ENCODE assay signal across 8 cellular contexts in the genomic region with DNA sequence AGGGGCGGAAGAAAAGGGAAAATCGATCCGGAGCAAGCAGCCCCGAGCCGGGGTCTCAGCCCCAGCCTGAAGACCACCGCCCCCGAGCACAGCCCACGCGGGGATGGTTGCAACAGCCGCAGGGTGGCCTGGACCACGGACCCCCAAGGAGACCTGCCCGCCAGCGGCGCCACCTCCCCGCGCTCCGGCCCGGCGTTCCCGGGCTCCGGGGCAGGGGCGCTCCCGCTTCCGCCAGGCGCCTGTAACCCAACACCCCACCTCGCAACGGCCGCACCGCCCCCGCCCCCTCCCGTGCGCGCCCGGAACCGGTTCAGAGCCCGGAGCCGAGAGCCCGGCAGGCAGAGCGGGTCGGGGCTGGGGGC. TPM values are rescaled to one million over a fixed set of nuclear protein-coding genes. Genes with fewer than 3 reads are reported as not detected.
DNase-seq lines count a peak whose midpoint lies in the region; ATAC-seq, FAIRE-seq and TF ChIP-seq lines count a peak whose summit lies in the region.

No MANE protein-coding gene starts in this region.

- peaks cover 9% of the 10 kb centered on the region for H3K9me1 ChIP-seq in keratinocyte (ENCODE audit: control insufficient read depth, extremely low read depth, insufficient read depth, low read length)

- H3K9me2 ChIP-seq in HCT116 (ENCODE audit: insufficient read depth): no peaks in the 10 kb centered on the region
- no peaks in the 10 kb centered on the region for H3K9me2 ChIP-seq in SU-DHL-6 (replicated peaks; ENCODE audit: insufficient read depth, low read length)

- in situ Hi-C loops in brain microvascular endothelial cell (cut with HindIII; ENCODE audit: low pct_ligation_motif_present, low sequenced_read_pairs): no loop called here

- H3K27ac ChIP-seq in HCT116 (ENCODE audit: low read depth, low read length) (peak overlapping the region; percentile 90), SU-DHL-6 (ENCODE audit: low read depth, low read length) (no peak overlapping the region), brain microvascular endothelial cell (peak overlapping the region; percentile 97), keratinocyte (ENCODE audit: control insufficient read depth, insufficient read depth, low read length) (peak overlapping the region; percentile 87)

- H3K9me3 ChIP-seq in BE2C (no peaks in the 10 kb centered on the region), HCT116 (ENCODE audit: control insufficient read depth in 1 of 2, insufficient read depth in 1 of 2, low read depth in 1 of 2, low read length in 2 of 2) (no peaks in the 10 kb centered on the region), SU-DHL-6 (ENCODE audit: insufficient read depth, low read length) (no peaks in the 10 kb centered on the region), keratinocyte (ENCODE audit: control insufficient read depth, low read depth, low read length) (no peaks in the 10 kb centered on the region)

- no peaks in the 10 kb centered on the region for H3F3A ChIP-seq in SU-DHL-6 (ENCODE audit: insufficient read depth)

- H3K4me1 ChIP-seq in BE2C: peaks cover 12% of the 10 kb centered on the region
- H3K4me1 ChIP-seq in HCT116 (ENCODE audit: control insufficient read depth in 1 of 2, insufficient read depth in 2 of 2, low read length in 2 of 2): peaks cover 16 to 25% of the 10 kb centered on the region in 2 experiments
- H3K4me1 ChIP-seq in keratinocyte (ENCODE audit: control insufficient read depth, extremely low read depth, insufficient read depth, low read length): peaks cover 55% of the 10 kb centered on the region

- H3K4me3 ChIP-seq in BE2C (ENCODE audit: low read depth, low read length) (peak overlapping the region; percentile 92), HCT116 (replicated peaks in 1 of 2; ENCODE audit: low read depth in 1 of 2, low read length in 2 of 2) (peak overlapping the region; percentile 92 to 93), SU-DHL-6 (ENCODE audit: insufficient read depth, low read length, poor library complexity, severe bottlenecking) (peak overlapping the region; percentile 18), brain microvascular endothelial cell (ENCODE audit: low read depth, low read length) (peak overlapping the region; percentile 96), keratinocyte (ENCODE audit: control insufficient read depth in 2 of 3, extremely low read depth in 1 of 3, insufficient read depth in 2 of 3, low read depth in 1 of 3, low read length in 3 of 3) (peak overlapping the region; percentile 86 to 92 (median 91))

- no peak overlapping the region for H2AFZ ChIP-seq in HCT116 (ENCODE audit: low read depth, low read length, poor library complexity, severe bottlenecking)
- H2AFZ ChIP-seq in SU-DHL-6 (ENCODE audit: low read depth, low read length, severe bottlenecking): no peak overlapping the region
- no peak overlapping the region for H2AFZ ChIP-seq in keratinocyte (ENCODE audit: control insufficient read depth, low read length)

- peak; percentile 55 for ATAC-seq in HCT116

- DNase-seq in BE2C: peak; percentile 64
- DNase-seq in HCT116 (ENCODE audit: low read depth, low spot score): no peak
- no peak for DNase-seq in brain microvascular endothelial cell
- no peak for DNase-seq in keratinocyte (ENCODE audit: low read depth, low spot score)
- peak; percentile 51 for DNase-seq in stimulated activated CD4-positive, alpha-beta T cell treated with anti-CD3 and anti-CD28 coated beads, Interleukin-4, amount 100 ng/mL, for 1 hour
- DNase-seq in NOMO-1 (lab: John Stamatoyannopoulos, UW; ENCODE audit: unreplicated experiment in 2 of 2): no peak
- DNase-seq in occipital lobe (lab: John Stamatoyannopoulos, UW): no peak

- TF ChIP-seq POLR2A in HCT116 (IDR thresholded peaks at IDR 0.05; ENCODE audit: borderline replicate concordance, extremely low read depth, insufficient read depth, insufficient read length): peak; percentile 5

- H3K79me2 ChIP-seq in HCT116 (ENCODE audit: insufficient read depth, low read length) (peaks cover 51% of the 10 kb centered on the region), SU-DHL-6 (ENCODE audit: insufficient read depth, low read length) (no peaks in the 10 kb centered on the region), keratinocyte (ENCODE audit: control insufficient read depth, insufficient read depth, low read length) (peaks cover 55% of the 10 kb centered on the region)

- H3K4me2 ChIP-seq in HCT116 (ENCODE audit: low read length): peak overlapping the region; percentile 94
- peak overlapping the region; percentile 40 for H3K4me2 ChIP-seq in SU-DHL-6 (ENCODE audit: low read depth, low read length, poor library complexity, severe bottlenecking)
- peak overlapping the region; percentile 4 for H3K4me2 ChIP-seq in keratinocyte (ENCODE audit: control insufficient read depth, extremely low read depth, insufficient read depth, low read depth, low read length)

- no peaks in the 10 kb centered on the region for H4K20me1 ChIP-seq in HCT116 (ENCODE audit: insufficient read depth)
- H4K20me1 ChIP-seq in SU-DHL-6 (ENCODE audit: low read depth, low read length): no peaks in the 10 kb centered on the region
- peaks cover 25% of the 10 kb centered on the region for H4K20me1 ChIP-seq in keratinocyte (ENCODE audit: control insufficient read depth, extremely low read depth, insufficient read depth, low read length)

- TF ChIP-seq CTCF in BE2C (IDR thresholded peaks at IDR 0.05; ENCODE audit: low read depth, low read length): no peak
- no peak for TF ChIP-seq CTCF in HCT116 (IDR thresholded peaks at IDR 0.05 in 2 of 3, conservative IDR thresholded peaks at IDR 0.05 in 1 of 3; ENCODE audit: borderline replicate concordance in 1 of 3, insufficient read depth in 1 of 3, low read depth in 2 of 3, low read length in 2 of 3)
- no peak for TF ChIP-seq CTCF in SU-DHL-6 (IDR thresholded peaks at IDR 0.05; ENCODE audit: insufficient read depth, low read length, poor library complexity, severe bottlenecking)
- no peak for TF ChIP-seq CTCF in brain microvascular endothelial cell (IDR thresholded peaks at IDR 0.05; ENCODE audit: low read depth, low read length, missing control alignments)
- TF ChIP-seq CTCF in keratinocyte (optimal IDR thresholded peaks at IDR 0.05 in 1 of 3, IDR thresholded peaks at IDR 0.05 in 1 of 3, conservative IDR thresholded peaks at IDR 0.05 in 1 of 3; ENCODE audit: extremely low read depth in 1 of 3, insufficient read depth in 2 of 3, low read length in 3 of 3): no peak

- FAIRE-seq in keratinocyte (lab: Jason Lieb, UNC): no peak

- POLR2A ChIA-PET in HCT116 (lab: Charles Lee): interaction anchor here (0.7 to 1.6 kb wide), 3 partner anchors 18 to 482 kb away, joined by 3 to 4 read pairs (median 3); no protein-coding TSS in a partner anchor

- H3K9ac ChIP-seq in HCT116 (ENCODE audit: low read length) (peak overlapping the region; percentile 87), SU-DHL-6 (ENCODE audit: low read length) (no peak overlapping the region), keratinocyte (ENCODE audit: control insufficient read depth, extremely low read depth, insufficient read depth, low read length) (peak overlapping the region; percentile 91)

- dilution Hi-C loops in keratinocyte (cut with MboI; ENCODE audit: extremely low pct_ligation_motif_present, low sequenced_read_pairs): no loop called here

- no TSS peak for BruUV-seq in HCT116 (replicated peaks; lab: Mats Ljungman, UMichigan)

- intact Hi-C loops in HCT116 (cut with micrococcal nuclease): loop anchor here (2.0 kb wide), 1 partner anchor 28 kb away; no protein-coding TSS in a partner anchor

- H3K36me3 ChIP-seq in BE2C (peaks cover 24% of the 10 kb centered on the region), HCT116 (ENCODE audit: control insufficient read depth in 1 of 2, insufficient read depth in 2 of 2, low read length in 2 of 2) (peaks cover 0 to 20% of the 10 kb centered on the region in 2 experiments; a peak in 2 of 4 replicates), SU-DHL-6 (ENCODE audit: low read length) (no peaks in the 10 kb centered on the region), brain microvascular endothelial cell (replicated peaks) (peaks cover 44% of the 10 kb centered on the region), keratinocyte (ENCODE audit: control insufficient read depth in 2 of 2, extremely low read depth in 1 of 2, insufficient read depth in 2 of 2, low read length in 2 of 2) (peaks cover 15 to 37% of the 10 kb centered on the region in 2 experiments)

- no peaks in the 10 kb centered on the region for H3K27me3 ChIP-seq in BE2C
- H3K27me3 ChIP-seq in HCT116 (ENCODE audit: insufficient read depth, low read length): no peaks in the 10 kb centered on the region
- no peaks in the 10 kb centered on the region for H3K27me3 ChIP-seq in SU-DHL-6 (ENCODE audit: low read length)
- no peaks in the 10 kb centered on the region for H3K27me3 ChIP-seq in brain microvascular endothelial cell (replicated peaks)
- no peaks in the 10 kb centered on the region for H3K27me3 ChIP-seq in keratinocyte (ENCODE audit: control insufficient read depth, extremely low read depth, insufficient read depth, low read length)

- no peak for TF ChIP-seq RAD21 in HCT116 (IDR thresholded peaks at IDR 0.05; ENCODE audit: low read depth)

- RAD21 ChIA-PET in HCT116 (lab: Charles Lee; ENCODE audit: low non-redundant PET in 1 of 2, low total read pairs in 2 of 2, uncharacterized antibody in 2 of 2, unreplicated experiment in 2 of 2): no interaction called here

- CTCF ChIA-PET in HCT116 (lab: Charles Lee): no interaction called here

TF ChIP-seq in HCT116, 20 proteins besides CTCF, POLR2A, EP300 and RAD21:
- TF ChIP-seq EGR1 (IDR thresholded peaks at IDR 0.05; ENCODE audit: low read depth) (peak; percentile 18; the same call in 1 of the 2 replicates), CEBPB (IDR thresholded peaks at IDR 0.05; ENCODE audit: low read depth) (no peak), ZFX (IDR thresholded peaks at IDR 0.05) (peak; percentile 53), SP1 (IDR thresholded peaks at IDR 0.05; ENCODE audit: low read depth) (no peak)

RNA-seq across cellular contexts. Expression of a gene that starts 0.6 kb away (rescaled TPM):
- 321 TPM for polyA plus RNA-seq in BE2C (2012; ENCODE audit: insufficient read depth, insufficient read length, low read depth)
- total RNA-seq in HCT116 (2021; ENCODE audit: unreplicated experiment) (123 TPM), occipital lobe (12.2 TPM)
- 134 and 167 TPM in 2 replicates for polyA plus RNA-seq in HCT116 (2012)
- polyA plus RNA-seq in keratinocyte: 394 to 1,027 TPM (median 558 TPM) in 3 replicates
- 195 TPM for polyA plus RNA-seq in keratinocyte (2011; ENCODE audit: low read depth)
- polyA plus RNA-seq in keratinocyte (2011; cell fraction: cytosol; rRNA removed): 508 and 647 TPM in 2 replicates
- 807 and 940 TPM in 2 replicates for polyA plus RNA-seq in keratinocyte (2011; cell fraction: nucleus; rRNA removed)
- polyA plus RNA-seq in keratinocyte (2012; ENCODE audit: low replicate concordance): 200 and 858 TPM in 2 replicates
- polyA minus RNA-seq in keratinocyte: 613 to 2,215 TPM (median 836 TPM) in 3 replicates
- polyA minus RNA-seq in keratinocyte (2011; cell fraction: cytosol; rRNA and poly(A)+ RNA removed): 1,064 TPM
- polyA minus RNA-seq in keratinocyte (2011; cell fraction: nucleus; rRNA and poly(A)+ RNA removed): 724 and 945 TPM in 2 replicates

Comparison
In these comparisons a context has a peak if more than half of its experiments do, and no peak if none do; other contexts are left out.
1. DNase-seq: peak in BE2C (single experiment) and stimulated activated CD4-positive, alpha-beta T cell treated with anti-CD3 and anti-CD28 coated beads, Interleukin-4, amount 100 ng/mL, for 1 hour (single experiment); none in HCT116 (single experiment), brain microvascular endothelial cell (single experiment), keratinocyte (single experiment), NOMO-1 (0 of 2) and occipital lobe (single experiment).
2. H3K4me3 ChIP-seq: peak in every context shown above with its lines; median percentile 96 in brain microvascular endothelial cell; 92 in HCT116; 92 in BE2C; 91 in keratinocyte; 18 in SU-DHL-6.
3. H3K4me2 ChIP-seq: peak in every context shown above with its lines; median percentile 94 in HCT116; 40 in SU-DHL-6; 4 in keratinocyte.